Comparison of ENCODE assay signal across 1 cellular context in the genomic region with DNA sequence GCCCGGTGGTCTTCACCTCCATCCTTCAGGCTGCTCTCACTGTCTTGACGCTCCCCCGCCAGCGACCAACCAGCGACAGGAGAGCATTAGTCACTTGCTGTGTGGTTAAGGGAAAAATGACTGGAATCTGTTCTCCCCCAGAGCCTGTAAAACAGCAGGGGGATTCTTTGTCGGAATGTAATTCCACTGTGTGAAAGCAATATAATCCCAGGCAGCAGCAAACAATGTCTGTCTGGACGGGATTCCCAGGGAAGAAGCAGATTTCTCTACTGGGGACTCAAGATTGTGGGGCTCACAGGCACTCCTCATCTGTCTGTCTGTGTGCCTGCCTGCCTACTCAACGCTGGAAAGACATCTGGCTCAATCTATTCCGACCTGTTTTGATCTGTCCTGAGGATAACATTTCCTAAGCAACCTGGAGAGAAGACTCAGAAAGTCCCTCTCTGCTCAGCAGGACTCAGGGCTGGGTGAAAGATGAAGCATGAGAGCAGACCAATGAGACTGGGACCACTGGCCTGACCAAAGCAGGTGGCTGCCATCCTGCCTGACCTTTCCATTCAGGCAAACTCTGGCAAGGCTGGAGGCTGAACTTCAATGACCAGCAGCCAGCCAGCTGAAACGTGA.
TF ChIP-seq lines count a peak whose summit lies in the region.

No MANE protein-coding gene starts in this region.

TF ChIP-seq in WTC11, 78 proteins besides CTCF, POLR2A, EP300 and RAD21 (continued from another document):
- TF ChIP-seq, protein P1, sequence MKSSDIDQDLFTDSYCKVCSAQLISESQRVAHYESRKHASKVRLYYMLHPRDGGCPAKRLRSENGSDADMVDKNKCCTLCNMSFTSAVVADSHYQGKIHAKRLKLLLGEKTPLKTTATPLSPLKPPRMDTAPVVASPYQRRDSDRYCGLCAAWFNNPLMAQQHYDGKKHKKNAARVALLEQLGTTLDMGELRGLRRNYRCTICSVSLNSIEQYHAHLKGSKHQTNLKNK (CRISPR knock-in tag; IDR thresholded peaks at IDR 0.05) = no peak
- TF ChIP-seq FOXJ3 (CRISPR knock-in tag; IDR thresholded peaks at IDR 0.05; ENCODE audit: borderline replicate concordance) (no peak), GRHL2 (CRISPR knock-in tag; IDR thresholded peaks at IDR 0.05; ENCODE audit: insufficient replicate concordance, severe bottlenecking) (no peak), MYBL2 (CRISPR knock-in tag; IDR thresholded peaks at IDR 0.05) (no peak), TEAD1 (CRISPR knock-in tag; IDR thresholded peaks at IDR 0.05) (no peak), ATF1 (CRISPR knock-in tag; IDR thresholded peaks at IDR 0.05) (no peak), CREM (CRISPR knock-in tag; IDR thresholded peaks at IDR 0.05) (no peak), FOXP1 (CRISPR knock-in tag; IDR thresholded peaks at IDR 0.05; ENCODE audit: borderline replicate concordance) (no peak)
